8 cellular contexts compared by ENCODE assay signal in genomic region chr9:87324613-87325194, GRCh38.
DNase-seq lines count a peak whose midpoint lies in the region; ATAC-seq and TF ChIP-seq lines count a peak whose summit lies in the region.

No MANE protein-coding gene starts in this region.

- no peaks in the 10 kb centered on the region for H3K36me3 ChIP-seq in KMS-11 (ENCODE audit: insufficient read depth)

- H3K79me2 ChIP-seq in KMS-11 (ENCODE audit: insufficient read depth, low read depth): no peaks in the 10 kb centered on the region

- H3K9ac ChIP-seq in KMS-11: no peak overlapping the region

- ATAC-seq in omental fat pad (ENCODE audit: low FRiP score): peak; percentile 64
- no peak for ATAC-seq in HG03045 (IDR thresholded peaks at IDR 0.05; ENCODE audit: unreplicated experiment)
- no peak for ATAC-seq in HG03571 (IDR thresholded peaks at IDR 0.05; ENCODE audit: unreplicated experiment)

- no peak overlapping the region for H2AFZ ChIP-seq in KMS-11 (ENCODE audit: low read depth)

- no peaks in the 10 kb centered on the region for H3K4me1 ChIP-seq in KMS-11 (ENCODE audit: low read depth, poor library complexity, severe bottlenecking)

- H4K20me1 ChIP-seq in KMS-11 (ENCODE audit: insufficient read depth): no peaks in the 10 kb centered on the region

- H3K27ac ChIP-seq in 22Rv1 (no peak overlapping the region), KMS-11 (no peak overlapping the region)

- DNase-seq in GM04504 (ENCODE audit: low read depth): peak; percentile 51
- peak; percentile 29 for DNase-seq in SK-N-DZ (ENCODE audit: low spot score)
- peak; percentile 66 for DNase-seq in fibroblast of gingiva (ENCODE audit: low read depth)
- DNase-seq in omental fat pad (ENCODE audit: low spot score): no peak

- no peak overlapping the region for H3K4me2 ChIP-seq in KMS-11

- TF ChIP-seq CTCF in 22Rv1 (IDR thresholded peaks at IDR 0.05): peak; percentile 74
- TF ChIP-seq CTCF in KMS-11 (conservative IDR thresholded peaks at IDR 0.05; ENCODE audit: low read depth, low read length): peak; percentile 87
- TF ChIP-seq CTCF in omental fat pad (IDR thresholded peaks at IDR 0.05): peak in 2 of 3 donors; percentile 20 to 72

- no peaks in the 10 kb centered on the region for H3K27me3 ChIP-seq in KMS-11 (ENCODE audit: insufficient read depth, low read depth)

- no peak overlapping the region for H3K4me3 ChIP-seq in KMS-11 (IDR thresholded peaks at IDR 0.05; ENCODE audit: insufficient read depth, low read depth, low read length)
